ENCODE assay signal across 33 cellular contexts in genomic region chr9:114202849-114203248, GRCh38. TPM values are rescaled to one million over a fixed set of nuclear protein-coding genes. Genes with fewer than 3 reads are reported as not detected.
DNase-seq lines count a peak whose midpoint lies in the region; ATAC-seq and TF ChIP-seq lines count a peak whose summit lies in the region.
"Had no signal": no experiment of that assay in that cellular context is flagged by ENCODE, and none has a peak within 500 bp of the region (broad histone marks: within the 10 kb centered on the region; RNA-seq: fewer than 3 reads in every experiment).

No MANE protein-coding gene starts in this region.

- peaks cover 17% of the 10 kb centered on the region for H3K4me1 Mint-ChIP-seq in MCF 10A (ENCODE audit: insufficient read depth, unreplicated experiment)
- H3K4me1 Mint-ChIP-seq: activated naive CD8-positive, alpha-beta T cell treated with anti-CD3 and anti-CD28 coated beads for 36 hours had no signal

- no peaks in the 10 kb centered on the region for H3K79me1 ChIP-seq in trophoblast cell (ENCODE audit: low read length)

- no peaks in the 10 kb centered on the region for H4K20me1 ChIP-seq in smooth muscle cell (ENCODE audit: low read depth)

- intact Hi-C loops in MCF 10A (cut with micrococcal nuclease) (no loop called here), breast epithelium (cut with DNase I; ENCODE audit: low total_unique reads) (no loop called here), Right ventricle myocardium inferior (cut with DNase I) (no loop called here)

- ATAC-seq in Right ventricle myocardium inferior = no peak
- ATAC-seq: left ventricle myocardium superior; stimulated activated naive CD8-positive, alpha-beta T cell treated with anti-CD3 and anti-CD28 coated beads, Interleukin-15, Interleukin-2, amounts not matched to agents 100 U/mL and 50 U/mL, for 24 hours had no signal

- H2AK5ac ChIP-seq in trophoblast cell (ENCODE audit: low read length) = no peak overlapping the region

- H3K4me3 ChIP-seq in breast epithelium = no peak overlapping the region
- H3K4me3 ChIP-seq in smooth muscle cell = no peak overlapping the region
- no peak overlapping the region for H3K4me3 ChIP-seq in trophoblast cell (ENCODE audit: low read depth, low read length)
- H3K4me3 ChIP-seq: right atrium auricular region, SJSA1, spleen had no signal

- H3K4me2 ChIP-seq in smooth muscle cell (peak overlapping the region; percentile 55), trophoblast cell (ENCODE audit: low read length) (no peak overlapping the region)

- DNase-seq in MCF 10A (ENCODE audit: unreplicated experiment) = peak; percentile 47
- no peak for DNase-seq in breast epithelium (ENCODE audit: low spot score in 2 of 2)
- peak; percentile 43 for DNase-seq in amniotic epithelial cell (ENCODE audit: low read depth)
- DNase-seq in fibroblast of gingiva (ENCODE audit: low read depth) = peak; percentile 68
- no peak for DNase-seq in smooth muscle cell (lab: John Stamatoyannopoulos, UW; ENCODE audit: unreplicated experiment)
- DNase-seq in G401 (ENCODE audit: low spot score) = no peak
- no peak for DNase-seq in Right ventricle myocardium inferior (ENCODE audit: missing footprints)
- DNase-seq in trophoblast cell = no peak
- DNase-seq: 8988T; activated CD4-positive, alpha-beta T cell treated with anti-CD3 and anti-CD28 coated beads for 48 hours; activated CD8-positive, alpha-beta memory T cell treated with anti-CD3 and anti-CD28 coated beads for 24 hours; activated effector memory CD4-positive, alpha-beta T cell treated with anti-CD3 and anti-CD28 coated beads, Interleukin-2, amount 50 U/mL, for 16 hours; activated naive CD8-positive, alpha-beta T cell treated with anti-CD3 and anti-CD28 coated beads for 36 hours; Caco-2; central memory CD4-positive, alpha-beta T cell; DMS53; glutamatergic neuron; H9; left ventricle myocardium superior; NCI-H1930; NCI-H524; NK-92 treated with Interleukin-12 subunit alpha and Interleukin-12 subunit beta, amount 100 ng/mL, for 24 hours; spleen; stimulated activated CD4-positive, alpha-beta T cell treated with anti-CD3 and anti-CD28 coated beads, Interleukin-2, amount 100 ng/mL, for 24 hours; stimulated activated naive CD8-positive, alpha-beta T cell treated with anti-CD3 and anti-CD28 coated beads, Interleukin-15, Interleukin-2, amounts not matched to agents 100 U/mL and 50 U/mL, for 24 hours; T1000 had no signal

- H3K27me3 ChIP-seq in breast epithelium (no peaks in the 10 kb centered on the region), smooth muscle cell (ENCODE audit: low read depth) (no peaks in the 10 kb centered on the region), trophoblast cell (ENCODE audit: insufficient read depth, low read length) (no peaks in the 10 kb centered on the region)
- H3K27me3 ChIP-seq: neutrophil, right atrium auricular region, SJSA1, spleen had no signal

- H3K23ac ChIP-seq in trophoblast cell (ENCODE audit: low read length) = no peak overlapping the region

- H3K79me2 ChIP-seq in smooth muscle cell (ENCODE audit: low read depth) (no peaks in the 10 kb centered on the region), trophoblast cell (ENCODE audit: control insufficient read depth, insufficient read depth, low read length, poor library complexity) (no peaks in the 10 kb centered on the region)

- H3K27ac ChIP-seq in breast epithelium (no peak overlapping the region), smooth muscle cell (ENCODE audit: low read depth) (peak overlapping the region; percentile 95), trophoblast cell (ENCODE audit: low read depth, low read length) (no peak overlapping the region)
- H3K27ac ChIP-seq: neutrophil, right atrium auricular region, SJSA1, spleen had no signal

- H3K4me1 ChIP-seq in breast epithelium (peaks cover 3 to 15% of the 10 kb centered on the region in 2 donors), smooth muscle cell (ENCODE audit: low read depth) (peaks cover 17% of the 10 kb centered on the region), trophoblast cell (ENCODE audit: control insufficient read depth in 1 of 2, insufficient read depth in 2 of 2, low read length in 2 of 2) (peaks cover 16 to 23% of the 10 kb centered on the region in 2 experiments)

- H3K14ac ChIP-seq in trophoblast cell (ENCODE audit: low read length) = no peak overlapping the region

- TF ChIP-seq CTCF in MCF 10A (IDR thresholded peaks at IDR 0.05; ENCODE audit: unreplicated experiment) (no peak), breast epithelium (IDR thresholded peaks at IDR 0.05) (no peak), smooth muscle cell (IDR thresholded peaks at IDR 0.05; ENCODE audit: borderline replicate concordance, insufficient read depth, poor library complexity, severe bottlenecking) (no peak)

- H3F3A ChIP-seq in smooth muscle cell (ENCODE audit: low read depth) = peaks cover 26% of the 10 kb centered on the region

- H2AFZ ChIP-seq in smooth muscle cell (ENCODE audit: low read depth) (no peak overlapping the region), trophoblast cell (ENCODE audit: insufficient read depth, low read length, poor library complexity) (no peak overlapping the region)

- BruUV-seq in MCF 10A (replicated peaks; lab: Mats Ljungman, UMichigan) = no TSS peak

- no peaks in the 10 kb centered on the region for H3K36me3 ChIP-seq in breast epithelium
- no peaks in the 10 kb centered on the region for H3K36me3 ChIP-seq in smooth muscle cell (ENCODE audit: low read depth)
- H3K36me3 ChIP-seq in trophoblast cell (ENCODE audit: control insufficient read depth in 1 of 2, insufficient read depth in 2 of 2, low read length in 2 of 2) = peaks cover 44% of the 10 kb centered on the region in 2 experiments
- H3K36me3 ChIP-seq: neutrophil, right atrium auricular region, SJSA1, spleen had no signal

- 96% methylated on average over 4 of the region's 4 CpGs for WGBS in smooth muscle cell (ENCODE audit: low lambda C conversion rate)
- WGBS in trophoblast cell (ENCODE audit: extremely low coverage, insufficient coverage, insufficient read length) = no CpG with 5 or more reads among the region's 4 CpGs

- POLR2A ChIA-PET in MCF 10A (lab: Yijun Ruan, JAX) = interaction anchor here (0.6 kb wide), 1 partner anchor 85 kb away, joined by 4 read pairs; no protein-coding TSS in a partner anchor

- no peak overlapping the region for H4K12ac ChIP-seq in trophoblast cell (ENCODE audit: low read depth, low read length)

- TF ChIP-seq POLR2A in breast epithelium (IDR thresholded peaks at IDR 0.05) = no peak

- no peak overlapping the region for H3K4ac ChIP-seq in trophoblast cell (ENCODE audit: low read depth, low read length)

- H3K9me3 ChIP-seq in breast epithelium = no peaks in the 10 kb centered on the region
- no peaks in the 10 kb centered on the region for H3K9me3 ChIP-seq in smooth muscle cell (replicated peaks; ENCODE audit: low read depth)
- H3K9me3 ChIP-seq in trophoblast cell (ENCODE audit: insufficient read depth, low read depth, low read length) = no peaks in the 10 kb centered on the region
- H3K9me3 ChIP-seq: Caco-2, neutrophil, right atrium auricular region, SJSA1, spleen had no signal

- CTCF ChIA-PET in MCF 10A (lab: Yijun Ruan, JAX) = no interaction called here

- H2BK12ac ChIP-seq in trophoblast cell (ENCODE audit: low read length) = no peak overlapping the region

- H4K8ac ChIP-seq in trophoblast cell (ENCODE audit: low read depth, low read length) = no peak overlapping the region

- H3K9ac ChIP-seq in smooth muscle cell (ENCODE audit: low read depth) = peak overlapping the region; percentile 35
- no peak overlapping the region for H3K9ac ChIP-seq in trophoblast cell (ENCODE audit: low read length)

- peaks cover 17% of the 10 kb centered on the region for H3K27me3 Mint-ChIP-seq in MCF 10A (ENCODE audit: insufficient read depth, unreplicated experiment)
- H3K27me3 Mint-ChIP-seq: activated naive CD8-positive, alpha-beta T cell treated with anti-CD3 and anti-CD28 coated beads for 36 hours; dendritic cell treated with granulocyte-macrophage colony-stimulating factor and Interleukin-4, amounts not matched to agents 40 ng/mL and 50 ng/mL, for 4 days had no signal

- no peak overlapping the region for H2BK120ac ChIP-seq in trophoblast cell (ENCODE audit: insufficient read depth, low read length, poor library complexity)

- no peak overlapping the region for H3K18ac ChIP-seq in trophoblast cell (ENCODE audit: low read length)

- in situ Hi-C loops in G401 (cut with HindIII; ENCODE audit: low sequenced_read_pairs) = loop anchor here (5.0 kb wide), 1 partner anchor 96 kb away; no protein-coding TSS in a partner anchor

- no peaks in the 10 kb centered on the region for H3K36me3 Mint-ChIP-seq in MCF 10A (ENCODE audit: insufficient read depth, unreplicated experiment)
- H3K36me3 Mint-ChIP-seq: activated naive CD8-positive, alpha-beta T cell treated with anti-CD3 and anti-CD28 coated beads for 36 hours; CD14-positive monocyte; IgD-negative memory B cell had no signal

- no peak overlapping the region for H3K4me3 Mint-ChIP-seq in MCF 10A (ENCODE audit: unreplicated experiment)
- H3K4me3 Mint-ChIP-seq: activated naive CD8-positive, alpha-beta T cell treated with anti-CD3 and anti-CD28 coated beads for 36 hours; dendritic cell treated with granulocyte-macrophage colony-stimulating factor and Interleukin-4, amounts not matched to agents 40 ng/mL and 50 ng/mL, for 4 days; H9; IgD-negative memory B cell; mesothelial cell of epicardium had no signal

- no peaks in the 10 kb centered on the region for H3K9me3 Mint-ChIP-seq in MCF 10A (ENCODE audit: unreplicated experiment)
- H3K9me3 Mint-ChIP-seq: activated naive CD8-positive, alpha-beta T cell treated with anti-CD3 and anti-CD28 coated beads for 36 hours; dendritic cell treated with granulocyte-macrophage colony-stimulating factor and Interleukin-4, amounts not matched to agents 40 ng/mL and 50 ng/mL, for 4 days; H9; IgD-negative memory B cell; mesothelial cell of epicardium had no signal

- no peak overlapping the region for H2BK5ac ChIP-seq in trophoblast cell (ENCODE audit: low read depth, low read length, poor library complexity)

- peak overlapping the region; percentile 30 for H3K27ac Mint-ChIP-seq in MCF 10A (ENCODE audit: low read depth, unreplicated experiment)
- H3K27ac Mint-ChIP-seq: activated naive CD8-positive, alpha-beta T cell treated with anti-CD3 and anti-CD28 coated beads for 36 hours; dendritic cell treated with granulocyte-macrophage colony-stimulating factor and Interleukin-4, amounts not matched to agents 40 ng/mL and 50 ng/mL, for 4 days; H9; IgD-negative memory B cell had no signal

- no peak overlapping the region for H4K91ac ChIP-seq in trophoblast cell (ENCODE audit: low read depth, low read length)

RNA-seq across cellular contexts. Expression of gene COL27A1, which starts 47.5 kb away (rescaled TPM):
- 1.3 and 2.9 TPM in 2 replicates for total RNA-seq in MCF 10A (2022)
- total RNA-seq in breast epithelium = 10 to 100 TPM in 1 of 3 donors, 1 to 10 TPM in 2; 3.5 to 22.0 (median 6.7) TPM
- total RNA-seq in smooth muscle cell = 18.1 and 20.7 TPM in 2 replicates
- polyA plus RNA-seq in smooth muscle cell = 19.9 and 33.5 TPM in 2 replicates
- total RNA-seq in G401 (2014; rRNA removed; shearing (Covaris generic)) = 2.8 and 3.1 TPM in 2 replicates
- total RNA-seq in Right ventricle myocardium inferior = 9.8 TPM
- 38.6 and 39.3 TPM in 2 replicates for polyA plus RNA-seq in trophoblast cell (2013)
- polyA plus RNA-seq: CD14-positive monocyte, IgD-negative memory B cell had no signal

Comparison
In these comparisons a context has a peak if more than half of its experiments do, and no peak if none do; other contexts are left out.
1. DNase-seq: peak in MCF 10A (single experiment), amniotic epithelial cell (single experiment) and fibroblast of gingiva (single experiment); none in breast epithelium (0 of 2), smooth muscle cell (single experiment), G401 (single experiment), Right ventricle myocardium inferior (single experiment) and trophoblast cell (0 of 2).